Comparison of ENCODE assay signal across 26 cellular contexts in the genomic region with DNA sequence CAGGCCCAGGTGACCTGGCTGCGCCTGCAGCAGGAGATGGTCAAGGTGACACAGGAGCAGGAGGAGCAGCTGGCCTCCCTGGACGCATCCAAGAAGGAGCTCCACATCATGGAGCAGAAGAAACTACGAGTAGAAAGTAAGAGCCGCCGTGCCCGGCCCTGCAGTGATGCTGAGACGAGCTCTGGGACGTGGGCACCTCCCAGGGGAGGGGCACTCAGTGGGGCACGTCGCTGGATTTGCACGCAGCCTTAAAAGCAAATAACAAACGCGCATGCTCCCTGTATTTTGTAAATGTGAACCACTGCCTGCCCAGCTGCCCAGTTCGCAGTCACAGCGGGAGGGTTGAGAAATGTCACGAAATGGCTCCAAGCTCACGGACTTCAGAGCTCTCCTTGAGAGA.
"Had no signal": no experiment of that assay in that cellular context is flagged by ENCODE, and none has a peak within 500 bp of the region (broad histone marks: within the 10 kb centered on the region; RNA-seq: fewer than 3 reads in every experiment).

No MANE protein-coding gene starts in this region.

- H3K9me3 Mint-ChIP-seq: activated B cell treated with CpG ODN at 0.5 μM for 24 hours; activated naive CD4-positive, alpha-beta T cell treated with anti-CD3 and anti-CD28 coated beads, Interleukin-2, amount 10 ng/mL, durations not matched to agents 7 days and 5 days; activated T-cell treated with anti-CD3 and anti-CD28 coated beads, Interleukin-2, amount 50 U/mL, for 4 hours; nephron progenitor cell; stimulated activated naive B cell treated with anti-CD40 and anti-IgM and Interleukin-4, amounts not matched to agents 10 μg/mL and 1 μg/mL and 100 μg/mL, for 72 hours had no signal

- H3K36me3 ChIP-seq: lower lobe of right lung, sigmoid colon, uterus had no signal

- H3K4me2 ChIP-seq: smooth muscle cell had no signal

- H3K36me3 Mint-ChIP-seq: activated naive CD4-positive, alpha-beta T cell treated with anti-CD3 and anti-CD28 coated beads, Interleukin-2, amount 10 ng/mL, durations not matched to agents 7 days and 5 days; stimulated activated naive B cell treated with anti-CD40 and anti-IgM and Interleukin-4, amounts not matched to agents 10 μg/mL and 1 μg/mL and 100 μg/mL, for 72 hours had no signal

- H3K4me1 ChIP-seq: uterus had no signal

- H3K27ac Mint-ChIP-seq: activated B cell treated with CpG ODN at 0.5 μM for 24 hours; activated naive CD4-positive, alpha-beta T cell treated with anti-CD3 and anti-CD28 coated beads, Interleukin-2, amount 10 ng/mL, durations not matched to agents 7 days and 5 days; nephron progenitor cell; stimulated activated naive B cell treated with anti-CD40 and anti-IgM and Interleukin-4, amounts not matched to agents 10 μg/mL and 1 μg/mL and 100 μg/mL, for 72 hours had no signal

- H3K27me3 ChIP-seq: esophagus muscularis mucosa, sigmoid colon, uterus had no signal

- H3K4me3 Mint-ChIP-seq: activated B cell treated with CpG ODN at 0.5 μM for 24 hours; activated naive CD4-positive, alpha-beta T cell treated with anti-CD3 and anti-CD28 coated beads, Interleukin-2, amount 10 ng/mL, durations not matched to agents 7 days and 5 days; activated T-cell treated with anti-CD3 and anti-CD28 coated beads, Interleukin-2, amount 50 U/mL, for 4 hours; nephron progenitor cell; stimulated activated naive B cell treated with anti-CD40 and anti-IgM and Interleukin-4, amounts not matched to agents 10 μg/mL and 1 μg/mL and 100 μg/mL, for 72 hours had no signal

- H3K4me1 Mint-ChIP-seq: nephron progenitor cell had no signal

- FAIRE-seq: frontal cortex, keratinocyte had no signal

- H3K4me3 ChIP-seq: coronary artery, esophagus muscularis mucosa, lower lobe of right lung, mucosa of descending colon, sigmoid colon, smooth muscle cell, uterus had no signal

- ATAC-seq: activated T-cell treated with anti-CD3 and anti-CD28 coated beads, Interleukin-2, amount 50 U/mL, for 4 hours; left lobe of liver; lower lobe of right lung; mucosa of descending colon; stimulated activated naive B cell treated with anti-CD40 and anti-IgM and Interleukin-4, amounts not matched to agents 10 μg/mL and 1 μg/mL and 100 μg/mL, for 72 hours had no signal

- DNase-seq: activated B cell treated with CpG ODN at 0.5 μM for 24 hours; activated CD4-positive, alpha-beta T cell treated with anti-CD3 and anti-CD28 coated beads for 4 hours; activated CD4-positive, alpha-beta T cell treated with anti-CD3 and anti-CD28 coated beads, Interleukin-2, amount 50 U/mL, for 48 hours; activated CD8-positive, alpha-beta memory T cell treated with anti-CD3 and anti-CD28 coated beads, Interleukin-2, amount 50 U/mL, for 48 hours; activated naive CD4-positive, alpha-beta T cell treated with anti-CD3 and anti-CD28 coated beads, Interleukin-2, amount 10 ng/mL, durations not matched to agents 7 days and 5 days; activated T-cell treated with anti-CD3 and anti-CD28 coated beads, Interleukin-2, amount 50 U/mL, for 4 hours; amygdala; cerebellar nuclear complex; lower lobe of right lung; mesendoderm; mucosa of descending colon; nephron progenitor cell; nucleus accumbens; sigmoid colon; stimulated activated CD4-positive, alpha-beta T cell treated with anti-CD3 and anti-CD28 coated beads, Interleukin-15, amount 100 ng/mL, for 24 hours; stimulated activated CD8-positive, alpha-beta memory T cell treated with anti-CD3 and anti-CD28 coated beads, Interleukin-4, amount 100 ng/mL, for 48 hours; stimulated activated naive B cell treated with anti-CD40 and anti-IgM and Interleukin-4, amounts not matched to agents 10 μg/mL and 1 μg/mL and 100 μg/mL, for 72 hours; T1000; trophoblast cell; uterus had no signal

- H3K27ac ChIP-seq: coronary artery, esophagus muscularis mucosa, lower lobe of right lung, sigmoid colon, uterus had no signal

- H3K9me3 ChIP-seq: esophagus muscularis mucosa, lower lobe of right lung, mucosa of descending colon, sigmoid colon, uterus had no signal
